ENCODE assay signal across 8 cellular contexts in genomic region chr6:137870286-137870685, GRCh38. TPM values are rescaled to one million over a fixed set of nuclear protein-coding genes. Genes with fewer than 3 reads are reported as not detected.
DNase-seq lines count a peak whose midpoint lies in the region; ATAC-seq, FAIRE-seq and TF ChIP-seq lines count a peak whose summit lies in the region.

No MANE protein-coding gene starts in this region.

- no peaks in the 10 kb centered on the region for H3K9me3 ChIP-seq in skeletal muscle satellite cell (replicated peaks; ENCODE audit: low read length)

- H3K4me2 ChIP-seq in skeletal muscle satellite cell (ENCODE audit: low read length), result peak overlapping the region; percentile 97

- DNase-seq in GM12865 (ENCODE audit: low read depth) (no peak), fibroblast of pulmonary artery (ENCODE audit: low read depth) (no peak), frontal cortex (ENCODE audit: low spot score in 2 of 2) (no peak), islet precursor cell (no peak), NCI-H82 (lab: John Stamatoyannopoulos, UW) (no peak)
- DNase-seq in activated CD4-positive, alpha-beta memory T cell treated with anti-CD3 and anti-CD28 coated beads for 36 hours, result no peak

- no peak for FAIRE-seq in frontal cortex (lab: Jason Lieb, UNC)

- H3K4me1 Mint-ChIP-seq in activated CD4-positive, alpha-beta memory T cell treated with anti-CD3 and anti-CD28 coated beads for 36 hours (ENCODE audit: low read depth), result peaks cover 27% of the 10 kb centered on the region

- peaks cover 71% of the 10 kb centered on the region for H3K4me1 ChIP-seq in skeletal muscle satellite cell (ENCODE audit: control insufficient read depth, insufficient read depth, low read length)

- no peaks in the 10 kb centered on the region for H3K9me3 Mint-ChIP-seq in activated CD4-positive, alpha-beta memory T cell treated with anti-CD3 and anti-CD28 coated beads for 36 hours

- no peaks in the 10 kb centered on the region for H3K27me3 ChIP-seq in skeletal muscle satellite cell (ENCODE audit: control insufficient read depth, insufficient read depth, low read length)

- CTCF ChIA-PET in activated CD4-positive, alpha-beta memory T cell treated with anti-CD3 and anti-CD28 coated beads for 36 hours (lab: Charles Lee), result interaction anchor here (0.6 to 11.1 kb wide), 29 partner anchors 9 to 215 kb away, joined by 3 to 270 read pairs (median 6); no protein-coding TSS in a partner anchor

- intact Hi-C loops in activated CD4-positive, alpha-beta memory T cell treated with anti-CD3 and anti-CD28 coated beads for 36 hours (cut with micrococcal nuclease), result no loop called here

- peaks cover 76% of the 10 kb centered on the region for H3K36me3 Mint-ChIP-seq in activated CD4-positive, alpha-beta memory T cell treated with anti-CD3 and anti-CD28 coated beads for 36 hours

- POLR2A ChIA-PET in activated CD4-positive, alpha-beta memory T cell treated with anti-CD3 and anti-CD28 coated beads for 36 hours (lab: Charles Lee), result interaction anchor here (0.8 to 5.5 kb wide), 29 partner anchors 7 to 652 kb away, joined by 3 to 49 read pairs (median 8); no protein-coding TSS in a partner anchor

- peak overlapping the region; percentile 91 for H3K4me3 Mint-ChIP-seq in activated CD4-positive, alpha-beta memory T cell treated with anti-CD3 and anti-CD28 coated beads for 36 hours

- no peak for ATAC-seq in GM19455 (IDR thresholded peaks at IDR 0.05; ENCODE audit: unreplicated experiment)

- TF ChIP-seq CTCF in GM12865 (IDR thresholded peaks at IDR 0.05; ENCODE audit: insufficient read depth, low read depth, low read length, missing control alignments) (no peak), fibroblast of pulmonary artery (IDR thresholded peaks at IDR 0.05; ENCODE audit: low read length, missing control alignments) (no peak)

- H3K27ac Mint-ChIP-seq in activated CD4-positive, alpha-beta memory T cell treated with anti-CD3 and anti-CD28 coated beads for 36 hours, result peak overlapping the region; percentile 93

- H3K4me3 ChIP-seq in GM12865 (ENCODE audit: low read depth, low read length) (peak overlapping the region; percentile 81), fibroblast of pulmonary artery (replicated peaks; ENCODE audit: low read depth, low read length) (peak overlapping the region; percentile 93), skeletal muscle satellite cell (ENCODE audit: low read length) (peak overlapping the region; percentile 19)

- H3K36me3 ChIP-seq in skeletal muscle satellite cell (ENCODE audit: insufficient read depth, low read length), result peaks cover 14% of the 10 kb centered on the region

- peak overlapping the region; percentile 4 for H3K9ac ChIP-seq in skeletal muscle satellite cell (ENCODE audit: low read depth, low read length)

- no peaks in the 10 kb centered on the region for H3K27me3 Mint-ChIP-seq in activated CD4-positive, alpha-beta memory T cell treated with anti-CD3 and anti-CD28 coated beads for 36 hours

RNA-seq across cellular contexts. Expression of gene TNFAIP3, which starts 3.2 kb away (rescaled TPM):
- total RNA-seq in activated CD4-positive, alpha-beta memory T cell treated with anti-CD3 and anti-CD28 coated beads for 36 hours, result 100 to 1,000 TPM; 259 to 267 TPM
- total RNA-seq in skeletal muscle satellite cell (2012; rRNA removed), result 15.5 and 22.7 TPM in 2 replicates
- total RNA-seq in frontal cortex, result 1.6 TPM

Comparison
In these comparisons a context has a peak if more than half of its experiments do, and no peak if none do; other contexts are left out.
1. H3K4me3 ChIP-seq: peak in every context shown above with its lines; median percentile 93 in fibroblast of pulmonary artery; 81 in GM12865; 19 in skeletal muscle satellite cell.
2. RNA of gene TNFAIP3, which starts 3.2 kb away (total RNA-seq): 259 to 267 TPM in activated CD4-positive, alpha-beta memory T cell treated with anti-CD3 and anti-CD28 coated beads for 36 hours; 1.6 TPM in frontal cortex (single experiment); every median in the first group is over 10 times any median in the second.